In the genomic region with DNA sequence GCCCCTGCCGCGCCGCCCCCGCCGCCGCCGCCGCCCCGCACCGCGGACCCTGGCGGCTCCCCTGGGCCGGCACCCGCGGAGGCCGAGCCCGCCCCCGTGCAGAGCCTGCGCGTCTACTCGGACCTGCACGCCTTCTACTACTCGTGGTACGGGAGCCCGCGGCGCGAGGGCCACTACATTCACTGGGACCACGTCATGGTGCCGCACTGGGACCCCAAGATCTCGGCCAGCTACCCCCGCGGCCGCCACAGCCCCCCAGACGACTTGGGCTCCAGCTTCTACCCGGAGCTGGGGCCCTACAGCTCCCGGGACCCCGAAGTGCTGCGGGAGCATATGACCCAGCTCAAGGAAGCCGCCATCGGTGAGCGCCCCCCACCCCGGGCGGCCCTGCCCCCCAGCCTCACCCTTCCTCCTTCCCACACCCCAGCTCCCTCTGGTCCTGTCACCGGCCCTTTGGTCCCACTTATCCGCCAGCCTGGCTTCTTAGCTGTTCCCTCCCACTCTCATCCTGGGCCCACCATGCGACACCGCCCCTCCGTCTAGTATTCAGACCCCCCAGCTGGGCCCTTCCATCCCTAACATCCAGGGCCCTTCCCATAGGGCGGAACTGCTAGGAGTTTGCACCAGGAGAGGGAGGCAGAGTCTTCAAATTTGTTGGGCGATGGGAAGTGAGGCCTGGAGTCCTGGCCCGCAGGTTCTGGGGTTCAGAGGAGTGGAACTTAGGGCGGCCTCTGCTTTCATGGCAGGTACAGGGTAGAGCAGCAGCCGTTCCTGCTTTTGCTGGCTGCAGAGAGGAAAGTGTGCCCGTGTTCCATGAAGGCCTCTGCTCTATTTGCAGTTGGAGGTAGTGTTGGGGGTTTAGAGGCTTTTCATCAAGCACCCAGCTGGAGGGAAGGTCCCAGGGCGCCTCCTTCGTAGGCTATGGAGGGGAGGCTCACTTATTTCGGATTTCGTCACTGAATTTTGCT, we compare ENCODE assay signal across 1 cellular context.
TF ChIP-seq lines count a peak whose summit lies in the region.

No MANE protein-coding gene starts in this region.

TF ChIP-seq in HEK293, 187 proteins besides CTCF, POLR2A, EP300 and RAD21 (continued from another document and continues in another):
- TF ChIP-seq IKZF3 (tag by site-specific recombination; IDR thresholded peaks at IDR 0.05) (0 out of 2 replicates have a peak, but pooled peaks have one; percentile 30), ZNF529 (tag by site-specific recombination; IDR thresholded peaks at IDR 0.05; ENCODE audit: insufficient replicate concordance) (no peak), ZNF155 (tag by site-specific recombination; IDR thresholded peaks at IDR 0.05) (no peak), ZNF146 (tag by site-specific recombination; IDR thresholded peaks at IDR 0.05) (no peak), ZBTB7A (tag by site-specific recombination; IDR thresholded peaks at IDR 0.05; ENCODE audit: low read depth) (no peak), ZNF792 (tag by site-specific recombination; IDR thresholded peaks at IDR 0.05) (no peak), ZNF10 (tag by site-specific recombination; IDR thresholded peaks at IDR 0.05) (no peak), KLF1 (tag by site-specific recombination; IDR thresholded peaks at IDR 0.05) (peak; percentile 34; the same call in 1 of the 2 replicates), ZNF76 (tag by site-specific recombination; IDR thresholded peaks at IDR 0.05; ENCODE audit: borderline replicate concordance, low read depth) (0 out of 2 replicates have a peak, but pooled peaks have one; percentile 5), SP7 (tag by site-specific recombination; IDR thresholded peaks at IDR 0.05) (no peak), ZBTB21 (tag by site-specific recombination; IDR thresholded peaks at IDR 0.05) (no peak), ZFP69B (tag by site-specific recombination; IDR thresholded peaks at IDR 0.05) (no peak; the same call in 1 of the 2 replicates), ZNF366 (tag by site-specific recombination; conservative IDR thresholded peaks at IDR 0.05) (no peak), ZFP3 (tag by site-specific recombination; IDR thresholded peaks at IDR 0.05; ENCODE audit: low read depth) (no peak), ZNF426 (tag by site-specific recombination; IDR thresholded peaks at IDR 0.05) (no peak), ZNF555 (tag by site-specific recombination; conservative IDR thresholded peaks at IDR 0.05) (no peak), ZNF416 (tag by site-specific recombination; IDR thresholded peaks at IDR 0.05) (no peak), GLIS1 (tag by site-specific recombination; IDR thresholded peaks at IDR 0.05) (peak; percentile 61), SCRT2 (tag by site-specific recombination; IDR thresholded peaks at IDR 0.05) (no peak), SETDB1 (IDR thresholded peaks at IDR 0.05; ENCODE audit: insufficient read length, low read length) (no peak), ZIC2 (tag by site-specific recombination; IDR thresholded peaks at IDR 0.05) (0 out of 2 replicates have a peak, but pooled peaks have one; percentile 15), ZEB2 (tag by site-specific recombination; IDR thresholded peaks at IDR 0.05) (no peak), ZNF274 (IDR thresholded peaks at IDR 0.05; ENCODE audit: low read length) (no peak), ZNF274 (tag by site-specific recombination; IDR thresholded peaks at IDR 0.05; ENCODE audit: borderline replicate concordance) (no peak), KLF8 (tag by site-specific recombination; IDR thresholded peaks at IDR 0.05) (peak; percentile 47; the same call in 1 of the 2 replicates), KLF7 (tag by site-specific recombination; IDR thresholded peaks at IDR 0.05; ENCODE audit: borderline replicate concordance) (no peak), ZBTB20 (tag by site-specific recombination; IDR thresholded peaks at IDR 0.05) (peak; percentile 90), ZNF621 (tag by site-specific recombination; IDR thresholded peaks at IDR 0.05) (no peak), KLF9 (tag by site-specific recombination; IDR thresholded peaks at IDR 0.05; ENCODE audit: low read depth) (peak; percentile 36; the same call in 1 of the 2 replicates), SCRT1 (tag by site-specific recombination; IDR thresholded peaks at IDR 0.05; ENCODE audit: borderline replicate concordance) (no peak), SP3 (tag by site-specific recombination; IDR thresholded peaks at IDR 0.05) (no peak), ZNF830 (tag by site-specific recombination; IDR thresholded peaks at IDR 0.05; ENCODE audit: low read depth) (no peak), ZFHX2 (tag by site-specific recombination; conservative IDR thresholded peaks at IDR 0.05) (no peak; the same call in 1 of the 2 replicates), ZNF843 (tag by site-specific recombination; IDR thresholded peaks at IDR 0.05) (peak; percentile 15; the same call in 1 of the 2 replicates), ZSCAN16 (tag by site-specific recombination; IDR thresholded peaks at IDR 0.05) (no peak), ZNF23 (tag by site-specific recombination; IDR thresholded peaks at IDR 0.05; ENCODE audit: borderline replicate concordance) (no peak), ZNF768 (tag by site-specific recombination; IDR thresholded peaks at IDR 0.05) (no peak), ZNF548 (tag by site-specific recombination; IDR thresholded peaks at IDR 0.05) (no peak), ZSCAN23 (tag by site-specific recombination; IDR thresholded peaks at IDR 0.05) (no peak), ZNF501 (tag by site-specific recombination; IDR thresholded peaks at IDR 0.05) (no peak), GFI1B (tag by site-specific recombination; IDR thresholded peaks at IDR 0.05) (no peak), FEZF1 (tag by site-specific recombination; IDR thresholded peaks at IDR 0.05) (no peak), KLF16 (tag by site-specific recombination; IDR thresholded peaks at IDR 0.05) (no peak), MZF1 (tag by site-specific recombination; IDR thresholded peaks at IDR 0.05; ENCODE audit: borderline replicate concordance) (no peak), ZNF335 (tag by site-specific recombination; conservative IDR thresholded peaks at IDR 0.05) (peak; percentile 76)
- TF ChIP-seq, protein P1, sequence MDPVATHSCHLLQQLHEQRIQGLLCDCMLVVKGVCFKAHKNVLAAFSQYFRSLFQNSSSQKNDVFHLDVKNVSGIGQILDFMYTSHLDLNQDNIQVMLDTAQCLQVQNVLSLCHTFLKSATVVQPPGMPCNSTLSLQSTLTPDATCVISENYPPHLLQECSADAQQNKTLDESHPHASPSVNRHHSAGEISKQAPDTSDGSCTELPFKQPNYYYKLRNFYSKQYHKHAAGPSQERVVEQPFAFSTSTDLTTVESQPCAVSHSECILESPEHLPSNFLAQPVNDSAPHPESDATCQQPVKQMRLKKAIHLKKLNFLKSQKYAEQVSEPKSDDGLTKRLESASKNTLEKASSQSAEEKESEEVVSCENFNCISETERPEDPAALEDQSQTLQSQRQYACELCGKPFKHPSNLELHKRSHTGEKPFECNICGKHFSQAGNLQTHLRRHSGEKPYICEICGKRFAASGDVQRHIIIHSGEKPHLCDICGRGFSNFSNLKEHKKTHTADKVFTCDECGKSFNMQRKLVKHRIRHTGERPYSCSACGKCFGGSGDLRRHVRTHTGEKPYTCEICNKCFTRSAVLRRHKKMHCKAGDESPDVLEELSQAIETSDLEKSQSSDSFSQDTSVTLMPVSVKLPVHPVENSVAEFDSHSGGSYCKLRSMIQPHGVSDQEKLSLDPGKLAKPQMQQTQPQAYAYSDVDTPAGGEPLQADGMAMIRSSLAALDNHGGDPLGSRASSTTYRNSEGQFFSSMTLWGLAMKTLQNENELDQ (tag by site-specific recombination; IDR thresholded peaks at IDR 0.05; ENCODE audit: low read depth) = no peak
- TF ChIP-seq, protein P2, sequence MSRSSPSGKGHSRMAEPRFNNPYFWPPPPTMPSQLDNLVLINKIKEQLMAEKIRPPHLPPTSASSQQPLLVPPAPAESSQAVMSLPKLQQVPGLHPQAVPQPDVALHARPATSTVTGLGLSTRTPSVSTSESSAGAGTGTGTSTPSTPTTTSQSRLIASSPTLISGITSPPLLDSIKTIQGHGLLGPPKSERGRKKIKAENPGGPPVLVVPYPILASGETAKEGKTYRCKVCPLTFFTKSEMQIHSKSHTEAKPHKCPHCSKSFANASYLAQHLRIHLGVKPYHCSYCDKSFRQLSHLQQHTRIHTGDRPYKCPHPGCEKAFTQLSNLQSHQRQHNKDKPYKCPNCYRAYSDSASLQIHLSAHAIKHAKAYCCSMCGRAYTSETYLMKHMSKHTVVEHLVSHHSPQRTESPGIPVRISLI (tag by site-specific recombination; IDR thresholded peaks at IDR 0.05) = no peak
- TF ChIP-seq, protein P3, sequence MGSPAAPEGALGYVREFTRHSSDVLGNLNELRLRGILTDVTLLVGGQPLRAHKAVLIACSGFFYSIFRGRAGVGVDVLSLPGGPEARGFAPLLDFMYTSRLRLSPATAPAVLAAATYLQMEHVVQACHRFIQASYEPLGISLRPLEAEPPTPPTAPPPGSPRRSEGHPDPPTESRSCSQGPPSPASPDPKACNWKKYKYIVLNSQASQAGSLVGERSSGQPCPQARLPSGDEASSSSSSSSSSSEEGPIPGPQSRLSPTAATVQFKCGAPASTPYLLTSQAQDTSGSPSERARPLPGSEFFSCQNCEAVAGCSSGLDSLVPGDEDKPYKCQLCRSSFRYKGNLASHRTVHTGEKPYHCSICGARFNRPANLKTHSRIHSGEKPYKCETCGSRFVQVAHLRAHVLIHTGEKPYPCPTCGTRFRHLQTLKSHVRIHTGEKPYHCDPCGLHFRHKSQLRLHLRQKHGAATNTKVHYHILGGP (tag by site-specific recombination; IDR thresholded peaks at IDR 0.05) = no peak
- TF ChIP-seq, protein P4, sequence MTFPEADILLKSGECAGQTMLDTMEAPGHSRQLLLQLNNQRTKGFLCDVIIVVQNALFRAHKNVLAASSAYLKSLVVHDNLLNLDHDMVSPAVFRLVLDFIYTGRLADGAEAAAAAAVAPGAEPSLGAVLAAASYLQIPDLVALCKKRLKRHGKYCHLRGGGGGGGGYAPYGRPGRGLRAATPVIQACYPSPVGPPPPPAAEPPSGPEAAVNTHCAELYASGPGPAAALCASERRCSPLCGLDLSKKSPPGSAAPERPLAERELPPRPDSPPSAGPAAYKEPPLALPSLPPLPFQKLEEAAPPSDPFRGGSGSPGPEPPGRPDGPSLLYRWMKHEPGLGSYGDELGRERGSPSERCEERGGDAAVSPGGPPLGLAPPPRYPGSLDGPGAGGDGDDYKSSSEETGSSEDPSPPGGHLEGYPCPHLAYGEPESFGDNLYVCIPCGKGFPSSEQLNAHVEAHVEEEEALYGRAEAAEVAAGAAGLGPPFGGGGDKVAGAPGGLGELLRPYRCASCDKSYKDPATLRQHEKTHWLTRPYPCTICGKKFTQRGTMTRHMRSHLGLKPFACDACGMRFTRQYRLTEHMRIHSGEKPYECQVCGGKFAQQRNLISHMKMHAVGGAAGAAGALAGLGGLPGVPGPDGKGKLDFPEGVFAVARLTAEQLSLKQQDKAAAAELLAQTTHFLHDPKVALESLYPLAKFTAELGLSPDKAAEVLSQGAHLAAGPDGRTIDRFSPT (tag by site-specific recombination; IDR thresholded peaks at IDR 0.05) = no peak
- TF ChIP-seq, protein P5, sequence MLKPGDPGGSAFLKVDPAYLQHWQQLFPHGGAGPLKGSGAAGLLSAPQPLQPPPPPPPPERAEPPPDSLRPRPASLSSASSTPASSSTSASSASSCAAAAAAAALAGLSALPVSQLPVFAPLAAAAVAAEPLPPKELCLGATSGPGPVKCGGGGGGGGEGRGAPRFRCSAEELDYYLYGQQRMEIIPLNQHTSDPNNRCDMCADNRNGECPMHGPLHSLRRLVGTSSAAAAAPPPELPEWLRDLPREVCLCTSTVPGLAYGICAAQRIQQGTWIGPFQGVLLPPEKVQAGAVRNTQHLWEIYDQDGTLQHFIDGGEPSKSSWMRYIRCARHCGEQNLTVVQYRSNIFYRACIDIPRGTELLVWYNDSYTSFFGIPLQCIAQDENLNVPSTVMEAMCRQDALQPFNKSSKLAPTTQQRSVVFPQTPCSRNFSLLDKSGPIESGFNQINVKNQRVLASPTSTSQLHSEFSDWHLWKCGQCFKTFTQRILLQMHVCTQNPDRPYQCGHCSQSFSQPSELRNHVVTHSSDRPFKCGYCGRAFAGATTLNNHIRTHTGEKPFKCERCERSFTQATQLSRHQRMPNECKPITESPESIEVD (tag by site-specific recombination; IDR thresholded peaks at IDR 0.05) = no peak
- TF ChIP-seq, protein P6, sequence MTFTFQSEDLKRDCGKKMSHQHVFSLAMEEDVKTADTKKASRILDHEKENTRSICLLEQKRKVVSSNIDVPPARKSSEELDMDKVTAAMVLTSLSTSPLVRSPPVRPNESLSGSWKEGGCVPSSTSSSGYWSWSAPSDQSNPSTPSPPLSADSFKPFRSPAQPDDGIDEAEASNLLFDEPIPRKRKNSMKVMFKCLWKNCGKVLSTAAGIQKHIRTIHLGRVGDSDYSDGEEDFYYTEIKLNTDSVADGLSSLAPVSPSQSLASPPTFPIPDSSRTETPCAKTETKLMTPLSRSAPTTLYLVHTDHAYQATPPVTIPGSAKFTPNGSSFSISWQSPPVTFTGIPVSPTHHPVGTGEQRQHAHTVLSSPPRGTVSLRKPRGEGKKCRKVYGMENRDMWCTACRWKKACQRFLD (tag by site-specific recombination; IDR thresholded peaks at IDR 0.05) = no peak
- TF ChIP-seq, protein P7, sequence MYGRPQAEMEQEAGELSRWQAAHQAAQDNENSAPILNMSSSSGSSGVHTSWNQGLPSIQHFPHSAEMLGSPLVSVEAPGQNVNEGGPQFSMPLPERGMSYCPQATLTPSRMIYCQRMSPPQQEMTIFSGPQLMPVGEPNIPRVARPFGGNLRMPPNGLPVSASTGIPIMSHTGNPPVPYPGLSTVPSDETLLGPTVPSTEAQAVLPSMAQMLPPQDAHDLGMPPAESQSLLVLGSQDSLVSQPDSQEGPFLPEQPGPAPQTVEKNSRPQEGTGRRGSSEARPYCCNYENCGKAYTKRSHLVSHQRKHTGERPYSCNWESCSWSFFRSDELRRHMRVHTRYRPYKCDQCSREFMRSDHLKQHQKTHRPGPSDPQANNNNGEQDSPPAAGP (tag by site-specific recombination; IDR thresholded peaks at IDR 0.05) = peak; percentile 12; the same call in 1 of the 2 replicates
- TF ChIP-seq, protein P8, sequence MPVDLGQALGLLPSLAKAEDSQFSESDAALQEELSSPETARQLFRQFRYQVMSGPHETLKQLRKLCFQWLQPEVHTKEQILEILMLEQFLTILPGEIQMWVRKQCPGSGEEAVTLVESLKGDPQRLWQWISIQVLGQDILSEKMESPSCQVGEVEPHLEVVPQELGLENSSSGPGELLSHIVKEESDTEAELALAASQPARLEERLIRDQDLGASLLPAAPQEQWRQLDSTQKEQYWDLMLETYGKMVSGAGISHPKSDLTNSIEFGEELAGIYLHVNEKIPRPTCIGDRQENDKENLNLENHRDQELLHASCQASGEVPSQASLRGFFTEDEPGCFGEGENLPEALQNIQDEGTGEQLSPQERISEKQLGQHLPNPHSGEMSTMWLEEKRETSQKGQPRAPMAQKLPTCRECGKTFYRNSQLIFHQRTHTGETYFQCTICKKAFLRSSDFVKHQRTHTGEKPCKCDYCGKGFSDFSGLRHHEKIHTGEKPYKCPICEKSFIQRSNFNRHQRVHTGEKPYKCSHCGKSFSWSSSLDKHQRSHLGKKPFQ (tag by site-specific recombination; IDR thresholded peaks at IDR 0.05) = no peak
